ENCODE assay signal across 8 cellular contexts in genomic region chr7:133690740-133691139, GRCh38.
"Had no signal": no experiment of that assay in that cellular context is flagged by ENCODE, and none has a peak within 500 bp of the region (broad histone marks: within the 10 kb centered on the region; RNA-seq: fewer than 3 reads in every experiment).

No MANE protein-coding gene starts in this region.

- DNase-seq: H9, HCEC 1CT, KG1 had no signal

- ATAC-seq: GM23338, HepG2 had no signal

- FAIRE-seq: H1, H54, HepG2 had no signal

- H3K27ac ChIP-seq: HL-60 had no signal

- H3K4me3 ChIP-seq: GM23338 had no signal

- H2AFZ ChIP-seq: GM23338 had no signal

- H3K4me2 ChIP-seq: GM23338 had no signal
